Comparison of ENCODE assay signal across 26 cellular contexts in genomic region chr2:171266102-171266501, GRCh38.
"Had no signal": no experiment of that assay in that cellular context is flagged by ENCODE, and none has a peak within 500 bp of the region (broad histone marks: within the 10 kb centered on the region; RNA-seq: fewer than 3 reads in every experiment).

No MANE protein-coding gene starts in this region.

- ATAC-seq: gastrocnemius medialis had no signal

- H3K4me3 ChIP-seq: breast epithelium, dorsolateral prefrontal cortex, esophagus muscularis mucosa, gastrocnemius medialis, left ventricle myocardium inferior, ovary, prostate gland, thoracic aorta, vagina had no signal

- H3K36me3 ChIP-seq: breast epithelium, esophagus muscularis mucosa, gastrocnemius medialis, left ventricle myocardium inferior, neutrophil, ovary, prostate gland, thoracic aorta, vagina, WERI-Rb-1 had no signal

- DNase-seq: activated CD4-positive, alpha-beta T cell treated with anti-CD3 and anti-CD28 coated beads, Interleukin-2, amount 50 U/mL, for 1 hour; activated CD4-positive, CD25-positive, alpha-beta regulatory T cell treated with anti-CD3 and anti-CD28 coated beads, Interleukin-2, amount 50 U/mL, for 72 hours; activated CD8-positive, alpha-beta memory T cell treated with anti-CD3 and anti-CD28 coated beads for 24 hours; activated CD8-positive, alpha-beta memory T cell treated with anti-CD3 and anti-CD28 coated beads, Interleukin-2, amount 50 U/mL, for 4 hours; activated naive CD4-positive, alpha-beta T cell; activated naive CD8-positive, alpha-beta T cell treated with anti-CD3 and anti-CD28 coated beads, Interleukin-2, amount 10 ng/mL, durations not matched to agents 7 days and 5 days; activated T-cell treated with anti-CD3 and anti-CD28 coated beads, Interleukin-2, amount 50 U/mL, for 24 hours; amniotic stem cell; dorsolateral prefrontal cortex; gastrocnemius medialis; hypothalamus; left ventricle myocardium inferior; midbrain; ovary; stimulated activated CD4-positive, alpha-beta T cell treated with anti-CD3 and anti-CD28 coated beads, Interleukin-2, amount 100 ng/mL, for 48 hours; stimulated activated CD8-positive, alpha-beta memory T cell treated with anti-CD3 and anti-CD28 coated beads, Interleukin-4, amount 100 ng/mL, for 48 hours; stimulated activated naive CD4-positive, alpha-beta T cell; WERI-Rb-1 had no signal

- H3K27me3 ChIP-seq: breast epithelium, dorsolateral prefrontal cortex, esophagus muscularis mucosa, gastrocnemius medialis, neutrophil, ovary, vagina had no signal

- H3K9me3 ChIP-seq: breast epithelium, esophagus muscularis mucosa, gastrocnemius medialis, left ventricle myocardium inferior, neutrophil, ovary, prostate gland, thoracic aorta, vagina had no signal

- FAIRE-seq: colon, TTC549 had no signal

- H3K4me1 ChIP-seq: breast epithelium, gastrocnemius medialis, left ventricle myocardium inferior, prostate gland, vagina had no signal

- H3K27ac ChIP-seq: breast epithelium, dorsolateral prefrontal cortex, esophagus muscularis mucosa, gastrocnemius medialis, left ventricle myocardium inferior, neutrophil, ovary, prostate gland, thoracic aorta, vagina, WERI-Rb-1 had no signal
